Comparison of ENCODE assay signal across 9 cellular contexts in the genomic region with DNA sequence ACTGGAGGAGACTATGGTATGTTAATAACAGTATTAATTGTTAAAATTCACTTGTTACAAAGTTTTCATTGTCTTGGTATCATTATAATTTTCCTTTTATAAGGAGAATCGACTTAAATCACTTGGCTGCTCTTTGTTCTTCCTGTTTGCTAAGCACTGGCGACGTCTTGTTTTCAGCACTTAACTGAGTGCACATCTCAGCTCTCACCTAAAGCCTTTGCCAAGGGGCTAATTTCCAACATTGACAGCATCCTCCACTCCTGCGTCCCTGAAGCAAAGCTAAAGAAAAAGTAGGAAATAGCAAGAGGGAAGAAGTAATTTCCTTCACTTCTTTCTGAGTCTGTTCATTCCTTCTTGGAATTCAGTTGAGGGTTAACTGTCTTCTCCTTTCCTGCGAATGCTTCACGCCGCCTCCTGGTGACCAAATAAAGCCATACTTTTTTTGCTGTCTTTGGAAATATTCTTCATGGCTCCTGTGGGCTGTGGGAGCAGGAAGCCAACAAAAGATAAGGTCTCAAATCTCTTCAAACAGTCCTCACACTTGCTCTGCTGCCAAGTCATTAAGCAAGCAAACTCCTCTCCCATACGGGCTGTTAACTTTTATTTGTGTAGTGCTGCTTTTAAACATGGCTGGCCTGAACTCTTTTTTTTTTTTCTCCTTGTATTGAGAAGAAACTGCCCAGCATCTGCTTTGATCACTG.
A peak's percentile ranks its signal among the peaks of the same experiment; 100 is the strongest.
DNase-seq lines count a peak whose midpoint lies in the region; ATAC-seq, FAIRE-seq and TF ChIP-seq lines count a peak whose summit lies in the region.
"Had no signal": no experiment of that assay in that cellular context is flagged by ENCODE, and none has a peak within 500 bp of the region (broad histone marks: within the 10 kb centered on the region; RNA-seq: fewer than 3 reads in every experiment).

No MANE protein-coding gene starts in this region.

- no peaks in the 10 kb centered on the region for H3K36me3 Mint-ChIP-seq in endothelial cell (ENCODE audit: low read depth, unreplicated experiment)

- H3K36me3 ChIP-seq in A673 (ENCODE audit: insufficient read depth, low read length, poor library complexity, severe bottlenecking) (no peaks in the 10 kb centered on the region), mucosa of descending colon (ENCODE audit: low read depth) (no peaks in the 10 kb centered on the region)

- no peak overlapping the region for H3K27ac ChIP-seq in A673 (ENCODE audit: low read depth, low read length, poor library complexity, severe bottlenecking)

- H3K9me3 Mint-ChIP-seq in endothelial cell (ENCODE audit: unreplicated experiment), result no peaks in the 10 kb centered on the region

- no peaks in the 10 kb centered on the region for H3K9me3 ChIP-seq in A673 (ENCODE audit: low read depth, low read length, poor library complexity, severe bottlenecking)
- H3K9me3 ChIP-seq in mucosa of descending colon, result no peaks in the 10 kb centered on the region

- H3K4me3 ChIP-seq in A673 (ENCODE audit: low read depth, low read length, poor library complexity, severe bottlenecking) (no peak overlapping the region), mucosa of descending colon (no peak overlapping the region)

- intact Hi-C loops in A673 (cut with micrococcal nuclease; ENCODE audit: unreplicated experiment) (no loop called here), mucosa of descending colon (cut with DNase I, micrococcal nuclease) (no loop called here)

- BruUV-seq in A673 (replicated peaks; lab: Mats Ljungman, UMichigan), result no TSS peak

- no peak overlapping the region for H3K27ac Mint-ChIP-seq in endothelial cell (ENCODE audit: unreplicated experiment)

- peaks cover 4% of the 10 kb centered on the region for H3K4me1 Mint-ChIP-seq in endothelial cell (ENCODE audit: unreplicated experiment)

- H3K27me3 Mint-ChIP-seq in endothelial cell (ENCODE audit: unreplicated experiment), result no peaks in the 10 kb centered on the region

- H3K4me3 Mint-ChIP-seq in endothelial cell (ENCODE audit: unreplicated experiment), result no peak overlapping the region

- CTCF ChIA-PET in A673 (lab: Charles Lee), result no interaction called here

- ATAC-seq in mucosa of descending colon, result peak; percentile 83
- no peak for ATAC-seq in GM21619 (IDR thresholded peaks at IDR 0.05; ENCODE audit: unreplicated experiment)
- no peak for ATAC-seq in HG02610 (IDR thresholded peaks at IDR 0.05; ENCODE audit: unreplicated experiment)

- 0 out of 2 replicates have a peak, but pooled peaks have one; percentile 32 for TF ChIP-seq CTCF in A673 (conservative IDR thresholded peaks at IDR 0.05; ENCODE audit: low read depth, low read length)
- TF ChIP-seq CTCF in LNCAP (IDR thresholded peaks at IDR 0.05), result peak; percentile 50
- TF ChIP-seq CTCF in endothelial cell (IDR thresholded peaks at IDR 0.05; ENCODE audit: unreplicated experiment), result no peak
- peak; percentile 19 for TF ChIP-seq CTCF in mucosa of descending colon (IDR thresholded peaks at IDR 0.05)

- DNase-seq in A673 (ENCODE audit: low spot score) (peak; percentile 16), endothelial cell (ENCODE audit: low spot score) (peak; percentile 17), mucosa of descending colon (peak in 2 of 3 donors; percentile 36 to 66), urothelium cell line (ENCODE audit: low spot score) (no peak), NCI-H1694 (lab: John Stamatoyannopoulos, UW) (no peak)
- DNase-seq: NCI-H2081 treated with DMSO at 0.1 percent for 48 hours had no signal

- FAIRE-seq in urothelium cell line (lab: Jason Lieb, UNC), result no peak

- H3K4me1 ChIP-seq in A673 (ENCODE audit: insufficient read depth, low read length, poor library complexity, severe bottlenecking), result no peaks in the 10 kb centered on the region
- peaks cover 23% of the 10 kb centered on the region for H3K4me1 ChIP-seq in mucosa of descending colon (ENCODE audit: low read depth)

- H3K27me3 ChIP-seq in A673 (replicated peaks; ENCODE audit: insufficient read depth, low read depth, low read length, poor library complexity), result no peaks in the 10 kb centered on the region

- POLR2A ChIA-PET in A673 (lab: Charles Lee; ENCODE audit: low non-redundant PET), result no interaction called here

Comparison
In these comparisons a context has a peak if more than half of its experiments do, and no peak if none do; other contexts are left out.
1. DNase-seq: peak in A673 (single experiment), endothelial cell (single experiment) and mucosa of descending colon (2 of 3); none in urothelium cell line (single experiment) and NCI-H1694 (single experiment).